ENCODE assay signal across 8 cellular contexts in genomic region chr4:76690091-76690905, GRCh38.
DNase-seq lines count a peak whose midpoint lies in the region; ATAC-seq and TF ChIP-seq lines count a peak whose summit lies in the region.

No MANE protein-coding gene starts in this region.

- peaks cover 43 to 57% of the 10 kb centered on the region in 2 donors for H3K27me3 Mint-ChIP-seq in natural killer cell (ENCODE audit: low read depth in 2 of 2)

- H3K9me3 ChIP-seq in MG63: no peaks in the 10 kb centered on the region

- H3K9me3 Mint-ChIP-seq in natural killer cell: no peaks in the 10 kb centered on the region

- no peaks in the 10 kb centered on the region for H3K36me3 Mint-ChIP-seq in natural killer cell

- intact Hi-C loops in natural killer cell (cut with micrococcal nuclease): no loop called here

- no peak for TF ChIP-seq CTCF in natural killer cell (IDR thresholded peaks at IDR 0.05)

- H3K36me3 ChIP-seq in MG63: no peaks in the 10 kb centered on the region

- peak overlapping the region; percentile 57 for H3K4me3 Mint-ChIP-seq in natural killer cell

- peaks cover 5 to 14% of the 10 kb centered on the region in 2 donors for H3K4me1 Mint-ChIP-seq in natural killer cell

- H3K27ac Mint-ChIP-seq in natural killer cell: no peak overlapping the region

- ATAC-seq in natural killer cell (no peak), GM19397 (IDR thresholded peaks at IDR 0.05; ENCODE audit: unreplicated experiment) (no peak), GM18861 (IDR thresholded peaks at IDR 0.05; ENCODE audit: unreplicated experiment) (no peak)

- no peaks in the 10 kb centered on the region for H3K27me3 ChIP-seq in MG63

- in situ Hi-C loops in Caki2 (cut with HindIII; ENCODE audit: low pct_unique_long_range_greater_than_20kb, low sequenced_read_pairs): no loop called here

- H3K4me3 ChIP-seq in MG63: peak overlapping the region; percentile 55

- DNase-seq in Caki2 (ENCODE audit: low read depth) (peak; percentile 31), MG63 (peak; percentile 6), dermis blood vessel endothelial cell (peak; percentile 19), natural killer cell (no peak), globus pallidus (ENCODE audit: low spot score) (no peak), retina (no peak)

Comparison
In these comparisons a context has a peak if more than half of its experiments do, and no peak if none do; other contexts are left out.
1. DNase-seq: peak in Caki2 (single experiment), MG63 (single experiment) and dermis blood vessel endothelial cell (single experiment); none in natural killer cell (single experiment), globus pallidus (single experiment) and retina (single experiment).